ENCODE assay signal across 8 cellular contexts in the genomic region with DNA sequence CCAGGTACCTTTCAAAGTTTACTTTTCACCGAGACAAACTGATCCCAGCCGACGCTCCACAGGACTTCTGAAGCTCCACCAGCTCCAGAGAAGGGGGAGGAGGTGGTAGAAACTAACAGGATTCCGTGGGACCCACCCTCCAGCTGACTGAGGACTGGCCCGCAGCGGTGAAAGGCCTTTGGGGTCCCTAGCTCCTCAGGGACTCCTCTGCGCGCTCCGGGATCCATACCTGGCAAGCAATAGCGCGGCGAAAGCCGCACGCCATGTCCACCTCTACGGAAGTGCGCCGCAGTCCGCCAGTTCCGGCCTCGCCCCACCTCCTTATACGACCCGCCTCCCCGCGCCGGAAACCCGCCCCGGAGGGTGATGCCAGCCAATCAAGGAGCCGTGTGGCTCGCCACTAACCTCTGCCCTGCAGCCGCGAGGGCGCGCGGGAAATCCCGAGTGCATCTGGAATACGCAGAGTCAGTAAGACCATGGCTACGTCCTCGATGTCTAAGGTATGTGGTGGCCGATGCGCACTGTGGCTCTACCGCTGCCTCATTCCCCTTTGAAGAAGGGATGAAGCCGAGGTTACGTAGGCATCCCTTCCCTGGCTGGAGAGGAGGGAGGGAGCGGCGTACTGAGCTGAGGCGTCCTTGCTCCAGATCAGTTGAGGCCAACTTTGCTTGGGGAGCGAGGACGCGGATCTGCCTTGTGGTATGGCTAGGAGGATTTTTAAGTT. TPM values are rescaled to one million over a fixed set of nuclear protein-coding genes. Genes with fewer than 3 reads are reported as not detected.
DNase-seq lines count a peak whose midpoint lies in the region; ATAC-seq and TF ChIP-seq lines count a peak whose summit lies in the region.

TSS of gene ORC3 (plus strand) at position 443 of the 724 bp plus-strand sequence. CDS start at position 477, 34 bp downstream.
TSS of gene RARS2 (minus strand) at position 295 of the 724 bp plus-strand sequence. CDS start at position 265, 30 bp downstream.

- H3K27ac Mint-ChIP-seq in nephron progenitor cell: peak within 1 kb of the TSS; percentile 97
- H3K27ac Mint-ChIP-seq in stimulated activated naive CD8-positive, alpha-beta T cell treated with anti-CD3 and anti-CD28 coated beads, Interleukin-15, amount 100 ng/mL, for 72 hours: peak within 1 kb of the TSS; percentile 88 to 96

- TF ChIP-seq CTCF in fibroblast of pulmonary artery (IDR thresholded peaks at IDR 0.05; ENCODE audit: low read length, missing control alignments): no peak
- no peak for TF ChIP-seq CTCF in nephron progenitor cell (IDR thresholded peaks at IDR 0.05)

- H3K27me3 Mint-ChIP-seq in nephron progenitor cell (ENCODE audit: low read depth, poor library complexity): peaks cover 2% of the 10 kb centered on the region
- H3K27me3 Mint-ChIP-seq in stimulated activated naive CD8-positive, alpha-beta T cell treated with anti-CD3 and anti-CD28 coated beads, Interleukin-15, amount 100 ng/mL, for 72 hours: no peaks in the 10 kb centered on the region

- no peaks in the 10 kb centered on the region for H3K9me3 Mint-ChIP-seq in nephron progenitor cell
- H3K9me3 Mint-ChIP-seq in stimulated activated naive CD8-positive, alpha-beta T cell treated with anti-CD3 and anti-CD28 coated beads, Interleukin-15, amount 100 ng/mL, for 72 hours: no peaks in the 10 kb centered on the region

- peaks cover 41% of the 10 kb centered on the region for H3K4me1 Mint-ChIP-seq in nephron progenitor cell
- H3K4me1 Mint-ChIP-seq in stimulated activated naive CD8-positive, alpha-beta T cell treated with anti-CD3 and anti-CD28 coated beads, Interleukin-15, amount 100 ng/mL, for 72 hours: peaks cover 63% of the 10 kb centered on the region

- peak within 1 kb of the TSS; percentile 96 for H3K4me3 Mint-ChIP-seq in nephron progenitor cell
- H3K4me3 Mint-ChIP-seq in stimulated activated naive CD8-positive, alpha-beta T cell treated with anti-CD3 and anti-CD28 coated beads, Interleukin-15, amount 100 ng/mL, for 72 hours: peak within 1 kb of the TSS; percentile 85 to 96

- ATAC-seq in stimulated activated naive CD8-positive, alpha-beta T cell treated with anti-CD3 and anti-CD28 coated beads, Interleukin-15, amount 100 ng/mL, for 72 hours: peak; percentile 100

- peak; percentile 97 for DNase-seq in ELF-1 (ENCODE audit: low read depth, low spot score)
- DNase-seq in H7: peak; percentile 94
- DNase-seq in M059J (ENCODE audit: low read depth): peak; percentile 90
- DNase-seq in SHP77 (lab: John Stamatoyannopoulos, UW): peak; percentile 92 to 96
- peak; percentile 92 for DNase-seq in activated effector memory CD4-positive, alpha-beta T cell treated with Interleukin-2 at 50 U/mL for 16 hours
- DNase-seq in fibroblast of pulmonary artery (ENCODE audit: low read depth): peak; percentile 93
- DNase-seq in nephron progenitor cell: peak; percentile 97
- peak; percentile 90 to 95 for DNase-seq in stimulated activated naive CD8-positive, alpha-beta T cell treated with anti-CD3 and anti-CD28 coated beads, Interleukin-15, amount 100 ng/mL, for 72 hours

- H3K27me3 ChIP-seq in H7 (ENCODE audit: control insufficient read depth, insufficient read depth, low read length): no peaks in the 10 kb centered on the region

- peak within 1 kb of the TSS; percentile 71 for H3K4me3 ChIP-seq in H7 (ENCODE audit: insufficient read depth, low read depth, low read length)
- H3K4me3 ChIP-seq in fibroblast of pulmonary artery (replicated peaks; ENCODE audit: low read depth, low read length): peak within 1 kb of the TSS; percentile 85

- peaks cover 40% of the 10 kb centered on the region for H3K36me3 Mint-ChIP-seq in nephron progenitor cell (ENCODE audit: low read depth)

- peaks cover 1% of the 10 kb centered on the region for H3K36me3 ChIP-seq in H7 (replicated peaks; ENCODE audit: control insufficient read depth, insufficient read depth, low read length)

RNA-seq across cellular contexts. Expression of gene ORC3, which starts in this region (rescaled TPM):
- 54.5 and 74.0 TPM in 2 replicates for total RNA-seq in H7 (2014; rRNA removed; shearing (Covaris generic))
- 17.9 and 29.0 TPM in 2 replicates for total RNA-seq in M059J (2014; rRNA removed; shearing (Covaris generic))

RNA-seq across cellular contexts. Expression of gene RARS2, which starts in this region (rescaled TPM):
- total RNA-seq in H7 (2014; rRNA removed; shearing (Covaris generic)): 34.3 and 35.6 TPM in 2 replicates
- 23.8 and 28.5 TPM in 2 replicates for total RNA-seq in M059J (2014; rRNA removed; shearing (Covaris generic))

Comparison
In these comparisons a context has a peak if more than half of its experiments do, and no peak if none do; other contexts are left out.
1. Peak in every context shown above with its lines: DNase-seq, ATAC-seq and H3K4me3 ChIP-seq.